In genomic region chr2:186526281-186526680, GRCh38 we compare ENCODE assay signal across 29 cellular contexts.
"Had no signal": no experiment of that assay in that cellular context is flagged by ENCODE, and none has a peak within 500 bp of the region (broad histone marks: within the 10 kb centered on the region; RNA-seq: fewer than 3 reads in every experiment).

No MANE protein-coding gene starts in this region.

- H3K4me1 Mint-ChIP-seq: activated CD4-positive, alpha-beta T cell treated with anti-CD3 and anti-CD28 coated beads, Interleukin-2, amount 10 ng/mL, durations not matched to agents 7 days and 5 days; activated T-helper 17 cell treated with anti-CD3 and anti-CD28 coated beads, Interleukin-2, amount 50 U/mL, for 72 hours; T-cell had no signal

- DNase-seq: activated CD4-positive, alpha-beta memory T cell treated with anti-CD3 and anti-CD28 coated beads for 36 hours; activated CD4-positive, alpha-beta T cell treated with anti-CD3 and anti-CD28 coated beads, Interleukin-2, amount 10 ng/mL, durations not matched to agents 7 days and 5 days; activated CD4-positive, CD25-positive, alpha-beta regulatory T cell; activated CD8-positive, alpha-beta memory T cell treated with anti-CD3 and anti-CD28 coated beads for 24 hours; activated gamma-delta T cell; activated naive CD4-positive, alpha-beta T cell treated with anti-CD3 and anti-CD28 coated beads for 36 hours; activated T-cell treated with anti-CD3 and anti-CD28 coated beads, Interleukin-2, amount 50 U/mL, for 48 hours; amygdala; brain microvascular endothelial cell; NCI-H1105 treated with DMSO at 0.1 percent for 48 hours; NCI-H146; NCI-H1930; NCI-H2171; NCI-H2227 treated with DMSO at 0.1 percent for 48 hours; NCI-H526; NCI-H82; NK-92 treated with Interleukin-12 subunit alpha and Interleukin-12 subunit beta, amount 100 ng/mL, for 24 hours; OCI-M1; RPMI8226; T-cell; T-helper 2 cell; T1000 had no signal

- H3K27me3 Mint-ChIP-seq: activated CD4-positive, alpha-beta memory T cell treated with anti-CD3 and anti-CD28 coated beads for 36 hours; activated CD4-positive, alpha-beta T cell treated with anti-CD3 and anti-CD28 coated beads, Interleukin-2, amount 10 ng/mL, durations not matched to agents 7 days and 5 days; activated naive CD8-positive, alpha-beta T cell; activated T-helper 17 cell treated with anti-CD3 and anti-CD28 coated beads, Interleukin-2, amount 50 U/mL, for 72 hours; T-cell had no signal

- H3K4me3 ChIP-seq: cardiac muscle cell, SK-N-MC had no signal

- ATAC-seq: activated T-helper 17 cell treated with anti-CD3 and anti-CD28 coated beads, Interleukin-2, amount 50 U/mL, for 72 hours; Panc1; Right ventricle myocardium inferior; T-cell had no signal

- H3K36me3 ChIP-seq: cardiac muscle cell had no signal

- H3K27ac Mint-ChIP-seq: activated CD4-positive, alpha-beta memory T cell treated with anti-CD3 and anti-CD28 coated beads for 36 hours; activated CD4-positive, alpha-beta T cell treated with anti-CD3 and anti-CD28 coated beads, Interleukin-2, amount 10 ng/mL, durations not matched to agents 7 days and 5 days; activated naive CD4-positive, alpha-beta T cell treated with anti-CD3 and anti-CD28 coated beads for 36 hours; activated naive CD8-positive, alpha-beta T cell; activated T-helper 17 cell treated with anti-CD3 and anti-CD28 coated beads, Interleukin-2, amount 50 U/mL, for 72 hours; T-cell had no signal

- H3K9me3 Mint-ChIP-seq: activated CD4-positive, alpha-beta memory T cell treated with anti-CD3 and anti-CD28 coated beads for 36 hours; activated CD4-positive, alpha-beta T cell treated with anti-CD3 and anti-CD28 coated beads, Interleukin-2, amount 10 ng/mL, durations not matched to agents 7 days and 5 days; activated T-helper 17 cell treated with anti-CD3 and anti-CD28 coated beads, Interleukin-2, amount 50 U/mL, for 72 hours; T-cell had no signal

- H3K27ac ChIP-seq: brain microvascular endothelial cell, cardiac muscle cell, SK-N-MC, VCaP had no signal

- H3K4me3 Mint-ChIP-seq: activated CD4-positive, alpha-beta memory T cell treated with anti-CD3 and anti-CD28 coated beads for 36 hours; activated CD4-positive, alpha-beta T cell treated with anti-CD3 and anti-CD28 coated beads, Interleukin-2, amount 10 ng/mL, durations not matched to agents 7 days and 5 days; activated naive CD4-positive, alpha-beta T cell treated with anti-CD3 and anti-CD28 coated beads for 36 hours; activated naive CD8-positive, alpha-beta T cell; activated T-helper 17 cell treated with anti-CD3 and anti-CD28 coated beads, Interleukin-2, amount 50 U/mL, for 72 hours; T-cell had no signal

- H3K27me3 ChIP-seq: brain microvascular endothelial cell, cardiac muscle cell had no signal
